In genomic region chr6:31948753-31949413, GRCh38 we compare ENCODE assay signal across 13 cellular contexts. TPM values are rescaled to one million over a fixed set of nuclear protein-coding genes. Genes with fewer than 3 reads are reported as not detected.
A peak's percentile ranks its signal among the peaks of the same experiment; 100 is the strongest.
DNase-seq lines count a peak whose midpoint lies in the region; ATAC-seq and TF ChIP-seq lines count a peak whose summit lies in the region.
"Had no signal": no experiment of that assay in that cellular context is flagged by ENCODE, and none has a peak within 500 bp of the region (broad histone marks: within the 10 kb centered on the region; RNA-seq: fewer than 3 reads in every experiment).

No MANE protein-coding gene starts in this region.

- TF ChIP-seq CTCF in activated CD8-positive, alpha-beta T cell treated with anti-CD3 and anti-CD28 coated beads for 36 hours (IDR thresholded peaks at IDR 0.05): no peak
- TF ChIP-seq CTCF in epithelial cell of esophagus (IDR thresholded peaks at IDR 0.05; ENCODE audit: insufficient read depth, low read depth, low read length, missing control alignments) (no peak), type B pancreatic cell (conservative IDR thresholded peaks at IDR 0.05) (no peak)

- peak overlapping the region; percentile 4 for H3K27ac Mint-ChIP-seq in activated CD8-positive, alpha-beta T cell treated with anti-CD3 and anti-CD28 coated beads, Interleukin-2, amount 10 ng/mL, durations not matched to agents 7 days and 5 days
- no peak overlapping the region for H3K27ac Mint-ChIP-seq in activated CD8-positive, alpha-beta T cell treated with anti-CD3 and anti-CD28 coated beads for 36 hours
- peak overlapping the region; percentile 32 for H3K27ac Mint-ChIP-seq in type B pancreatic cell
- H3K27ac Mint-ChIP-seq: stimulated activated memory B cell treated with anti-CD40 and anti-IgM and Interleukin-4, amounts not matched to agents 10 μg/mL and 1 μg/mL and 100 μg/mL, for 72 hours had no signal

- H3K4me3 ChIP-seq in epithelial cell of esophagus (ENCODE audit: low read length): no peak overlapping the region
- H3K4me3 ChIP-seq: HAP-1 had no signal

- peaks cover 8% of the 10 kb centered on the region for H3K4me1 Mint-ChIP-seq in activated CD8-positive, alpha-beta T cell treated with anti-CD3 and anti-CD28 coated beads, Interleukin-2, amount 10 ng/mL, durations not matched to agents 7 days and 5 days (ENCODE audit: low read depth)
- H3K4me1 Mint-ChIP-seq in activated CD8-positive, alpha-beta T cell treated with anti-CD3 and anti-CD28 coated beads for 36 hours (ENCODE audit: low read depth): peaks cover 4% of the 10 kb centered on the region
- peaks cover 5% of the 10 kb centered on the region for H3K4me1 Mint-ChIP-seq in type B pancreatic cell (ENCODE audit: unreplicated experiment)

- no peak overlapping the region for H3K4me3 Mint-ChIP-seq in activated CD8-positive, alpha-beta T cell treated with anti-CD3 and anti-CD28 coated beads, Interleukin-2, amount 10 ng/mL, durations not matched to agents 7 days and 5 days
- H3K4me3 Mint-ChIP-seq in activated CD8-positive, alpha-beta T cell treated with anti-CD3 and anti-CD28 coated beads for 36 hours: no peak overlapping the region
- no peak overlapping the region for H3K4me3 Mint-ChIP-seq in type B pancreatic cell
- H3K4me3 Mint-ChIP-seq: stimulated activated memory B cell treated with anti-CD40 and anti-IgM and Interleukin-4, amounts not matched to agents 10 μg/mL and 1 μg/mL and 100 μg/mL, for 72 hours had no signal

- ATAC-seq in activated CD8-positive, alpha-beta T cell treated with anti-CD3 and anti-CD28 coated beads, Interleukin-2, amount 10 ng/mL, durations not matched to agents 7 days and 5 days: no peak
- ATAC-seq in activated CD8-positive, alpha-beta T cell treated with anti-CD3 and anti-CD28 coated beads for 36 hours: no peak
- ATAC-seq: stimulated activated memory B cell treated with anti-CD40 and anti-IgM and Interleukin-4, amounts not matched to agents 10 μg/mL and 1 μg/mL and 100 μg/mL, for 72 hours had no signal

- POLR2A ChIA-PET in activated CD8-positive, alpha-beta T cell treated with anti-CD3 and anti-CD28 coated beads, Interleukin-2, amount 10 ng/mL, durations not matched to agents 7 days and 5 days (lab: Charles Lee): interaction anchor here (1.2 kb wide), 1 partner anchor 9 kb away, joined by 3 read pairs; no protein-coding TSS in a partner anchor
- POLR2A ChIA-PET in activated CD8-positive, alpha-beta T cell treated with anti-CD3 and anti-CD28 coated beads for 36 hours (lab: Charles Lee): interaction anchor here (0.9 to 2.6 kb wide), 2 partner anchors 10 to 21 kb away, joined by 3 to 9 read pairs; partner anchors contain the start of genes NELFE and SKIC2

- intact Hi-C loops in activated CD8-positive, alpha-beta T cell treated with anti-CD3 and anti-CD28 coated beads for 36 hours (cut with micrococcal nuclease): no loop called here

- CTCF ChIA-PET in activated CD8-positive, alpha-beta T cell treated with anti-CD3 and anti-CD28 coated beads, Interleukin-2, amount 10 ng/mL, durations not matched to agents 7 days and 5 days (lab: Charles Lee): no interaction called here
- CTCF ChIA-PET in activated CD8-positive, alpha-beta T cell treated with anti-CD3 and anti-CD28 coated beads for 36 hours (lab: Charles Lee): no interaction called here

- H3K9me3 Mint-ChIP-seq in activated CD8-positive, alpha-beta T cell treated with anti-CD3 and anti-CD28 coated beads, Interleukin-2, amount 10 ng/mL, durations not matched to agents 7 days and 5 days (ENCODE audit: insufficient read depth): no peaks in the 10 kb centered on the region
- no peaks in the 10 kb centered on the region for H3K9me3 Mint-ChIP-seq in activated CD8-positive, alpha-beta T cell treated with anti-CD3 and anti-CD28 coated beads for 36 hours
- no peaks in the 10 kb centered on the region for H3K9me3 Mint-ChIP-seq in type B pancreatic cell
- H3K9me3 Mint-ChIP-seq: stimulated activated memory B cell treated with anti-CD40 and anti-IgM and Interleukin-4, amounts not matched to agents 10 μg/mL and 1 μg/mL and 100 μg/mL, for 72 hours had no signal

- H3K36me3 Mint-ChIP-seq in activated CD8-positive, alpha-beta T cell treated with anti-CD3 and anti-CD28 coated beads, Interleukin-2, amount 10 ng/mL, durations not matched to agents 7 days and 5 days (ENCODE audit: low read depth): peaks cover 16% of the 10 kb centered on the region
- H3K36me3 Mint-ChIP-seq in activated CD8-positive, alpha-beta T cell treated with anti-CD3 and anti-CD28 coated beads for 36 hours (ENCODE audit: low read depth): peaks cover 14% of the 10 kb centered on the region
- H3K36me3 Mint-ChIP-seq in type B pancreatic cell: peaks cover 9% of the 10 kb centered on the region

- no peak for DNase-seq in activated CD8-positive, alpha-beta T cell treated with anti-CD3 and anti-CD28 coated beads, Interleukin-2, amount 10 ng/mL, durations not matched to agents 7 days and 5 days
- DNase-seq in activated CD8-positive, alpha-beta T cell treated with anti-CD3 and anti-CD28 coated beads for 36 hours: no peak
- peak; percentile 75 for DNase-seq in epithelial cell of esophagus (ENCODE audit: low read depth)
- DNase-seq in type B pancreatic cell (ENCODE audit: extremely low spot score, unreplicated experiment): no peak
- DNase-seq in SW 1271 (lab: John Stamatoyannopoulos, UW): no peak
- no peak for DNase-seq in DMS153 treated with DMSO at 0.1 percent for 48 hours (lab: John Stamatoyannopoulos, UW; ENCODE audit: unreplicated experiment)
- DNase-seq: activated CD4-positive, CD25-positive, alpha-beta regulatory T cell; activated effector memory CD4-positive, alpha-beta T cell treated with Interleukin-2 at 50 U/mL for 16 hours; cortex of kidney; GF-D8; NCI-H1694 treated with DMSO at 0.1 percent for 48 hours had no signal

- no peaks in the 10 kb centered on the region for H3K27me3 Mint-ChIP-seq in activated CD8-positive, alpha-beta T cell treated with anti-CD3 and anti-CD28 coated beads, Interleukin-2, amount 10 ng/mL, durations not matched to agents 7 days and 5 days (ENCODE audit: low read depth)
- H3K27me3 Mint-ChIP-seq in activated CD8-positive, alpha-beta T cell treated with anti-CD3 and anti-CD28 coated beads for 36 hours: no peaks in the 10 kb centered on the region
- H3K27me3 Mint-ChIP-seq in type B pancreatic cell: peaks cover 18% of the 10 kb centered on the region

RNA-seq across cellular contexts. Expression of gene CFB, which starts 3.0 kb away (rescaled TPM):
- total RNA-seq in activated CD8-positive, alpha-beta T cell treated with anti-CD3 and anti-CD28 coated beads, Interleukin-2, amount 10 ng/mL, durations not matched to agents 7 days and 5 days: under 1 TPM in 1 of 2 experiments, not detected in 1; 0.58 TPM
- under 1 TPM; 0.43 to 0.45 TPM for total RNA-seq in activated CD8-positive, alpha-beta T cell treated with anti-CD3 and anti-CD28 coated beads for 36 hours
- 7.8 and 13.6 TPM in 2 replicates for total RNA-seq in type B pancreatic cell (ENCODE audit: low replicate concordance)

RNA-seq across cellular contexts. Expression of gene NELFE, which starts 9.9 kb away (rescaled TPM):
- 10 to 100 TPM; 67.1 to 70.8 TPM for total RNA-seq in activated CD8-positive, alpha-beta T cell treated with anti-CD3 and anti-CD28 coated beads, Interleukin-2, amount 10 ng/mL, durations not matched to agents 7 days and 5 days
- total RNA-seq in activated CD8-positive, alpha-beta T cell treated with anti-CD3 and anti-CD28 coated beads for 36 hours: 10 to 100 TPM; 60.5 to 61.0 TPM
- total RNA-seq in type B pancreatic cell (ENCODE audit: low replicate concordance): 63.9 and 73.0 TPM in 2 replicates

RNA-seq across cellular contexts. Expression of gene SKIC2, which starts 10.1 kb away (rescaled TPM):
- 10 to 100 TPM; 73.2 to 73.4 TPM for total RNA-seq in activated CD8-positive, alpha-beta T cell treated with anti-CD3 and anti-CD28 coated beads, Interleukin-2, amount 10 ng/mL, durations not matched to agents 7 days and 5 days
- total RNA-seq in activated CD8-positive, alpha-beta T cell treated with anti-CD3 and anti-CD28 coated beads for 36 hours: 10 to 100 TPM; 76.5 to 77.3 TPM
- 84.2 and 100 TPM in 2 replicates for total RNA-seq in type B pancreatic cell (ENCODE audit: low replicate concordance)

RNA-seq across cellular contexts. Expression of gene C2, which starts 21.4 kb away (rescaled TPM):
- total RNA-seq in activated CD8-positive, alpha-beta T cell treated with anti-CD3 and anti-CD28 coated beads, Interleukin-2, amount 10 ng/mL, durations not matched to agents 7 days and 5 days: under 1 TPM; 0.26 to 0.87 TPM
- 1 to 10 TPM in 1 of 2 experiments, under 1 TPM in 1; 0.99 to 1.4 TPM for total RNA-seq in activated CD8-positive, alpha-beta T cell treated with anti-CD3 and anti-CD28 coated beads for 36 hours
- total RNA-seq in type B pancreatic cell (ENCODE audit: low replicate concordance): 2.2 and 3.6 TPM in 2 replicates

RNA-seq across cellular contexts. Expression of gene DXO, which starts 23.1 kb away (rescaled TPM):
- 10 to 100 TPM; 14.8 to 17.7 TPM for total RNA-seq in activated CD8-positive, alpha-beta T cell treated with anti-CD3 and anti-CD28 coated beads, Interleukin-2, amount 10 ng/mL, durations not matched to agents 7 days and 5 days
- total RNA-seq in activated CD8-positive, alpha-beta T cell treated with anti-CD3 and anti-CD28 coated beads for 36 hours: 10 to 100 TPM; 13.0 to 13.1 TPM
- 24.2 and 28.9 TPM in 2 replicates for total RNA-seq in type B pancreatic cell (ENCODE audit: low replicate concordance)
